In genomic region chr16:29943846-29944669, GRCh38 we compare ENCODE assay signal across 9 cellular contexts.
A peak's percentile ranks its signal among the peaks of the same experiment; 100 is the strongest.
DNase-seq lines count a peak whose midpoint lies in the region; ATAC-seq, FAIRE-seq and TF ChIP-seq lines count a peak whose summit lies in the region.
"Had no signal": no experiment of that assay in that cellular context is flagged by ENCODE, and none has a peak within 500 bp of the region (broad histone marks: within the 10 kb centered on the region; RNA-seq: fewer than 3 reads in every experiment).

No MANE protein-coding gene starts in this region.

- H3K79me2 ChIP-seq in Loucy (ENCODE audit: insufficient read depth, low read length): no peaks in the 10 kb centered on the region

- H3K4me3 ChIP-seq in Loucy (ENCODE audit: low read length, poor library complexity, severe bottlenecking): no peak overlapping the region
- peak overlapping the region; percentile 31 for H3K4me3 ChIP-seq in adipocyte (ENCODE audit: low read length)

- H3K36me3 ChIP-seq in Loucy (ENCODE audit: insufficient read depth, low read length) (no peaks in the 10 kb centered on the region), adipocyte (ENCODE audit: control insufficient read depth, insufficient read depth, low read length, severe bottlenecking) (no peaks in the 10 kb centered on the region)

- H3K4me1 ChIP-seq in Loucy (ENCODE audit: insufficient read depth, low read length, poor library complexity, severe bottlenecking) (peaks cover 11% of the 10 kb centered on the region), adipocyte (ENCODE audit: control insufficient read depth, insufficient read depth, low read length) (peaks cover 15% of the 10 kb centered on the region)

- TF ChIP-seq CTCF in Loucy (conservative IDR thresholded peaks at IDR 0.05; ENCODE audit: low read length): peak; percentile 40

- DNase-seq in COLO829 (ENCODE audit: low spot score) (peak; percentile 91), adipocyte (ENCODE audit: low read depth) (peak; percentile 95), kidney glomerular epithelial cell (lab: John Stamatoyannopoulos, UW) (peak; percentile 100), urothelium cell line (ENCODE audit: low spot score) (peak; percentile 87), GF-D8 (lab: John Stamatoyannopoulos, UW) (no peak)
- DNase-seq in activated effector memory CD4-positive, alpha-beta T cell treated with anti-CD3 and anti-CD28 coated beads, Interleukin-2, amount 50 U/mL, for 16 hours: no peak

- FAIRE-seq in urothelium cell line (lab: Jason Lieb, UNC): no peak
- FAIRE-seq: islet of Langerhans had no signal

- H4K20me1 ChIP-seq in Loucy (ENCODE audit: insufficient read depth, low read length, poor library complexity, severe bottlenecking): no peaks in the 10 kb centered on the region

- H3K9ac ChIP-seq in Loucy (ENCODE audit: low read depth, low read length, poor library complexity, severe bottlenecking) (peak overlapping the region; percentile 27), adipocyte (ENCODE audit: low read length) (peak overlapping the region; percentile 69)

- no peaks in the 10 kb centered on the region for H3F3A ChIP-seq in Loucy (ENCODE audit: low read depth)

- no peak for ATAC-seq in HG03139 (IDR thresholded peaks at IDR 0.05; ENCODE audit: unreplicated experiment)

- H3K9me3 ChIP-seq in Loucy (ENCODE audit: insufficient read depth, low read depth, low read length) (no peaks in the 10 kb centered on the region), adipocyte (ENCODE audit: control insufficient read depth, low read length) (no peaks in the 10 kb centered on the region)

- no peaks in the 10 kb centered on the region for H3K27me3 ChIP-seq in Loucy (ENCODE audit: insufficient read depth, low read length, poor library complexity, severe bottlenecking)
- H3K27me3 ChIP-seq in adipocyte (replicated peaks; ENCODE audit: control insufficient read depth, insufficient read depth, low read length): no peaks in the 10 kb centered on the region

- H3K4me2 ChIP-seq in Loucy (ENCODE audit: low read depth, low read length, poor library complexity, severe bottlenecking): no peak overlapping the region

- H3K9me2 ChIP-seq in Loucy (replicated peaks; ENCODE audit: low read depth, low read length): no peaks in the 10 kb centered on the region

- no peak overlapping the region for H2AFZ ChIP-seq in Loucy (ENCODE audit: low read length)

Comparison
In these comparisons a context has a peak if more than half of its experiments do, and no peak if none do; other contexts are left out.
1. DNase-seq: peak in COLO829 (single experiment), adipocyte (single experiment), kidney glomerular epithelial cell (single experiment) and urothelium cell line (single experiment); none in GF-D8 (single experiment) and activated effector memory CD4-positive, alpha-beta T cell treated with anti-CD3 and anti-CD28 coated beads, Interleukin-2, amount 50 U/mL, for 16 hours (single experiment).